Comparison of ENCODE assay signal across 11 cellular contexts in genomic region chr6:686528-686927, GRCh38. TPM values are rescaled to one million over a fixed set of nuclear protein-coding genes. Genes with fewer than 3 reads are reported as not detected.
DNase-seq lines count a peak whose midpoint lies in the region; ATAC-seq, FAIRE-seq and TF ChIP-seq lines count a peak whose summit lies in the region.
"Had no signal": no experiment of that assay in that cellular context is flagged by ENCODE, and none has a peak within 500 bp of the region (broad histone marks: within the 10 kb centered on the region; RNA-seq: fewer than 3 reads in every experiment).

No MANE protein-coding gene starts in this region.

- H3K4me3 ChIP-seq in astrocyte of the spinal cord (ENCODE audit: low read depth, low read length) = no peak overlapping the region
- H3K4me3 ChIP-seq: suprapubic skin had no signal

- no peak for ATAC-seq in GM18868 (IDR thresholded peaks at IDR 0.05; ENCODE audit: unreplicated experiment)
- no peak for ATAC-seq in natural killer cell
- ATAC-seq: activated T-cell treated with anti-CD3 and anti-CD28 coated beads, Interleukin-2, amount 50 U/mL, for 72 hours had no signal

- H3K27ac Mint-ChIP-seq in nephron progenitor cell = no peak overlapping the region
- H3K27ac Mint-ChIP-seq in natural killer cell = no peak overlapping the region
- H3K27ac Mint-ChIP-seq: activated T-cell treated with anti-CD3 and anti-CD28 coated beads, Interleukin-2, amount 50 U/mL, for 72 hours had no signal

- FAIRE-seq in HTR-8/SVneo (lab: Jason Lieb, UNC) = no peak

- intact Hi-C loops in natural killer cell (cut with micrococcal nuclease) = no loop called here

- H3K27me3 Mint-ChIP-seq in nephron progenitor cell (ENCODE audit: low read depth, poor library complexity) (peaks cover 47% of the 10 kb centered on the region), natural killer cell (ENCODE audit: low read depth in 2 of 2) (no peaks in the 10 kb centered on the region)
- H3K27me3 Mint-ChIP-seq: central memory CD8-positive, alpha-beta T cell had no signal

- no peak overlapping the region for H3K4me3 Mint-ChIP-seq in nephron progenitor cell
- no peak overlapping the region for H3K4me3 Mint-ChIP-seq in natural killer cell
- H3K4me3 Mint-ChIP-seq: activated T-cell treated with anti-CD3 and anti-CD28 coated beads, Interleukin-2, amount 50 U/mL, for 72 hours; central memory CD8-positive, alpha-beta T cell; neural crest cell had no signal

- DNase-seq in GM04504 (ENCODE audit: low read depth) (peak; percentile 20), HTR-8/SVneo (ENCODE audit: insufficient read length, low spot score) (peak; percentile 33), astrocyte of the spinal cord (ENCODE audit: low read depth, low spot score) (no peak), nephron progenitor cell (no peak), T-helper 1 cell (no peak), natural killer cell (no peak)
- DNase-seq: activated T-cell treated with anti-CD3 and anti-CD28 coated beads, Interleukin-2, amount 50 U/mL, for 72 hours had no signal

- H3K9me3 Mint-ChIP-seq in nephron progenitor cell (no peaks in the 10 kb centered on the region), natural killer cell (no peaks in the 10 kb centered on the region)
- H3K9me3 Mint-ChIP-seq: activated T-cell treated with anti-CD3 and anti-CD28 coated beads, Interleukin-2, amount 50 U/mL, for 72 hours; central memory CD8-positive, alpha-beta T cell; neural crest cell had no signal

- in situ Hi-C loops in astrocyte of the spinal cord (cut with HindIII; ENCODE audit: low sequenced_read_pairs) = no loop called here

- H3K36me3 Mint-ChIP-seq in nephron progenitor cell (ENCODE audit: low read depth) (no peaks in the 10 kb centered on the region), natural killer cell (no peaks in the 10 kb centered on the region)

- TF ChIP-seq CTCF in astrocyte of the spinal cord (IDR thresholded peaks at IDR 0.05; ENCODE audit: low read depth, low read length) = peak; percentile 30
- peak; percentile 24 for TF ChIP-seq CTCF in nephron progenitor cell (IDR thresholded peaks at IDR 0.05)
- no peak for TF ChIP-seq CTCF in natural killer cell (IDR thresholded peaks at IDR 0.05)

- H3K4me1 Mint-ChIP-seq in nephron progenitor cell (peaks cover 34% of the 10 kb centered on the region), natural killer cell (peaks cover 41 to 47% of the 10 kb centered on the region in 2 donors)

RNA-seq across cellular contexts. Expression of gene EXOC2, which starts 6.4 kb away (rescaled TPM):
- total RNA-seq in natural killer cell = 10 to 100 TPM; 22.1 to 30.8 (median 26.5) TPM

RNA-seq across cellular contexts. Expression of gene HUS1B, which starts 29.6 kb away (rescaled TPM):
- total RNA-seq in natural killer cell = 1 to 10 TPM; 1.5 to 3.4 (median 2.8) TPM

Comparison
In these comparisons a context has a peak if more than half of its experiments do, and no peak if none do; other contexts are left out.
1. DNase-seq: peak in GM04504 (single experiment) and HTR-8/SVneo (single experiment); none in astrocyte of the spinal cord (single experiment), nephron progenitor cell (single experiment), T-helper 1 cell (0 of 5) and natural killer cell (single experiment).